In genomic region chr7:24965831-24966708, GRCh38 we compare ENCODE assay signal across 8 cellular contexts. TPM values are rescaled to one million over a fixed set of nuclear protein-coding genes. Genes with fewer than 3 reads are reported as not detected.
DNase-seq lines count a peak whose midpoint lies in the region; ATAC-seq and FAIRE-seq lines count a peak whose summit lies in the region.

No MANE protein-coding gene starts in this region.

- FAIRE-seq in small intestine (lab: Jason Lieb, UNC): no peak

- no peaks in the 10 kb centered on the region for H3K36me3 ChIP-seq in effector memory CD4-positive, alpha-beta T cell (ENCODE audit: control insufficient read depth, insufficient read depth, low read length)
- no peaks in the 10 kb centered on the region for H3K36me3 ChIP-seq in small intestine (ENCODE audit: control insufficient read depth in 2 of 2, insufficient read depth in 2 of 2, low read length in 2 of 2)

- peak; percentile 76 for ATAC-seq in GM19351 (IDR thresholded peaks at IDR 0.05; ENCODE audit: unreplicated experiment)
- peak; percentile 86 for ATAC-seq in HG03159 (IDR thresholded peaks at IDR 0.05; ENCODE audit: unreplicated experiment)

- peaks cover 39% of the 10 kb centered on the region for H3K4me1 ChIP-seq in effector memory CD4-positive, alpha-beta T cell (ENCODE audit: control insufficient read depth, insufficient read depth, low read length, poor library complexity, severe bottlenecking)
- H3K4me1 ChIP-seq in small intestine (ENCODE audit: control insufficient read depth in 2 of 2, insufficient read depth in 1 of 2, low read depth in 1 of 2, low read length in 1 of 2): peaks cover 2 to 4% of the 10 kb centered on the region in 2 donors

- no peaks in the 10 kb centered on the region for H3K27me3 ChIP-seq in effector memory CD4-positive, alpha-beta T cell (replicated peaks; ENCODE audit: control insufficient read depth, insufficient read depth, low read length, poor library complexity, severe bottlenecking)
- H3K27me3 ChIP-seq in small intestine (ENCODE audit: control insufficient read depth in 2 of 2, insufficient read depth in 2 of 2, low read length in 2 of 2): no peaks in the 10 kb centered on the region

- H3K4me3 ChIP-seq in effector memory CD4-positive, alpha-beta T cell (ENCODE audit: insufficient read depth, low read depth, low read length, poor library complexity, severe bottlenecking): no peak overlapping the region
- H3K4me3 ChIP-seq in small intestine (ENCODE audit: low read depth in 1 of 2, low read length in 2 of 2): no peak overlapping the region

- 27 to 42% (median 37%) methylated on average over 8 of the region's 8 CpGs for WGBS in small intestine, 3 donors

- peak overlapping the region; percentile 38 for H3K27ac ChIP-seq in effector memory CD4-positive, alpha-beta T cell (ENCODE audit: insufficient read depth, low read length, poor library complexity, severe bottlenecking)
- H3K27ac ChIP-seq in small intestine (ENCODE audit: low read depth in 1 of 2, low read length in 1 of 2): peak overlapping the region; percentile 22 to 25

- no peaks in the 10 kb centered on the region for H3K9me3 ChIP-seq in effector memory CD4-positive, alpha-beta T cell (ENCODE audit: control insufficient read depth, low read length)
- no peaks in the 10 kb centered on the region for H3K9me3 ChIP-seq in small intestine (ENCODE audit: control insufficient read depth, low read depth)

- peak; percentile 40 for DNase-seq in DMS153 treated with DMSO at 0.1 percent for 48 hours (lab: John Stamatoyannopoulos, UW; ENCODE audit: unreplicated experiment)
- peak; percentile 89 for DNase-seq in RPMI8226
- DNase-seq in effector memory CD4-positive, alpha-beta T cell: peak in 1 of 3 donors; percentile 15
- DNase-seq in small intestine: peak; percentile 55
- no peak for DNase-seq in NCI-H2227 treated with DMSO at 0.1 percent for 48 hours (lab: John Stamatoyannopoulos, UW)
- DNase-seq in SKM-1 (lab: John Stamatoyannopoulos, UW; ENCODE audit: unreplicated experiment): no peak

RNA-seq across cellular contexts. Expression of gene OSBPL3, which starts 13.9 kb away (rescaled TPM):
- polyA plus RNA-seq in small intestine: 10 to 100 TPM in 1 of 3 donors, 1 to 10 TPM in 2; 5.0 to 19.5 (median 10.0) TPM

Comparison
In these comparisons a context has a peak if more than half of its experiments do, and no peak if none do; other contexts are left out.
1. DNase-seq: peak in DMS153 treated with DMSO at 0.1 percent for 48 hours (single experiment), RPMI8226 (single experiment) and small intestine (single experiment); none in NCI-H2227 treated with DMSO at 0.1 percent for 48 hours (single experiment) and SKM-1 (single experiment).